ENCODE assay signal across 26 cellular contexts in the genomic region with DNA sequence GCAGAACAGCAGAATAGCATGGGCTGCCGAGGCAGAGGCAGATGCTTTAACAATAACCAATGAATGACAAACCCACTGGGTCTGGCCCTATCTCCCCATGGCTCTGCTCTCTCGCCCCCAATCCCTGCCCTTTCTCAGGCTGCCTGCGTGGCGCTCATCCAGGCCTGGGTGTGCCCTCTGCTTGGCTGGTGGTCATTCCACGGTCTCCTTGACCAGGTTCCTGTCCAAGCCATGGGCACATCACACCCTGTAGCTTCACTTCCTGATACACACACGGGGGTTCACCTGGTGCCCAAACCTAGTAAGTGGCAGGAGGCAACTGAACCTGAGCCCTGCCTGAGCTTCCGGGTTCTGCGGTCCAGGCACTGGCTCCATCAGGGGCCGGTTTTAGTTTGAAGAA.
"Had no signal": no experiment of that assay in that cellular context is flagged by ENCODE, and none has a peak within 500 bp of the region (broad histone marks: within the 10 kb centered on the region; RNA-seq: fewer than 3 reads in every experiment).

No MANE protein-coding gene starts in this region.

- FAIRE-seq: RCC 7860 had no signal

- H3K27me3 Mint-ChIP-seq: activated T-cell treated with anti-CD3 and anti-CD28 coated beads, Interleukin-2, amount 50 U/mL, for 24 hours had no signal

- H3K4me3 Mint-ChIP-seq: activated CD8-positive, alpha-beta T cell treated with anti-CD3 and anti-CD28 coated beads, Interleukin-2, amount 10 ng/mL, durations not matched to agents 7 days and 5 days; activated naive CD8-positive, alpha-beta T cell treated with anti-CD3 and anti-CD28 coated beads, Interleukin-2, amount 10 ng/mL, durations not matched to agents 7 days and 5 days; activated T-cell treated with anti-CD3 and anti-CD28 coated beads, Interleukin-2, amount 50 U/mL, for 24 hours; activated T-helper 1 cell treated with anti-CD3 and anti-CD28 coated beads, Interleukin-12 subunit alpha, Interleukin-12 subunit beta, Interleukin-2, Interleukin-4 antibody, amounts not matched to agents 30 ng/mL and 10 ng/mL and 1 ng/mL, durations not matched to agents 14 hours and 24 hours and 36 hours had no signal

- H3K27ac Mint-ChIP-seq: activated CD8-positive, alpha-beta T cell treated with anti-CD3 and anti-CD28 coated beads, Interleukin-2, amount 10 ng/mL, durations not matched to agents 7 days and 5 days; activated naive CD8-positive, alpha-beta T cell treated with anti-CD3 and anti-CD28 coated beads, Interleukin-2, amount 10 ng/mL, durations not matched to agents 7 days and 5 days; activated T-cell treated with anti-CD3 and anti-CD28 coated beads, Interleukin-2, amount 50 U/mL, for 24 hours; activated T-helper 1 cell treated with anti-CD3 and anti-CD28 coated beads, Interleukin-12 subunit alpha, Interleukin-12 subunit beta, Interleukin-2, Interleukin-4 antibody, amounts not matched to agents 30 ng/mL and 10 ng/mL and 1 ng/mL, durations not matched to agents 14 hours and 24 hours and 36 hours had no signal

- H3K4me1 ChIP-seq: adrenal gland, breast epithelium had no signal

- H3K27ac ChIP-seq: adrenal gland, breast epithelium, SJSA1 had no signal

- ATAC-seq: activated CD4-positive, CD25-positive, alpha-beta regulatory T cell treated with anti-CD3 and anti-CD28 coated beads, Interleukin-2, amount 50 U/mL, for 24 hours; activated CD8-positive, alpha-beta T cell treated with anti-CD3 and anti-CD28 coated beads, Interleukin-2, amount 10 ng/mL, durations not matched to agents 7 days and 5 days; SK-N-SH treated with all-trans-retinoic acid at 6 μM for 48 hours had no signal

- H3K4me3 ChIP-seq: adrenal gland, breast epithelium, MG63, SJSA1 had no signal

- DNase-seq: activated CD4-positive, alpha-beta T cell treated with anti-CD3 and anti-CD28 coated beads for 4 hours; activated CD4-positive, alpha-beta T cell treated with anti-CD3 and anti-CD28 coated beads, Interleukin-2, amount 50 U/mL, for 4 hours; activated CD8-positive, alpha-beta T cell treated with anti-CD3 and anti-CD28 coated beads, Interleukin-2, amount 10 ng/mL, durations not matched to agents 7 days and 5 days; activated gamma-delta T cell; activated naive CD4-positive, alpha-beta T cell treated with anti-CD3 and anti-CD28 coated beads, Interleukin-2, amount 50 U/mL, for 16 hours; activated naive CD8-positive, alpha-beta T cell treated with anti-CD3 and anti-CD28 coated beads, Interleukin-2, amount 10 ng/mL, durations not matched to agents 7 days and 5 days; adrenal gland; anterior cingulate cortex; caudate nucleus; MG63; MV-4-11; NCI-H1092 treated with DMSO at 0.1 percent for 48 hours; NCI-H1417 treated with DMSO at 0.1 percent for 48 hours; NCI-H1694; NCI-H2029; NCI-H446; NCI-H524; SHP77; SW 1271 had no signal

- H3K27me3 ChIP-seq: adrenal gland, breast epithelium, SJSA1 had no signal

- H3K36me3 ChIP-seq: breast epithelium had no signal

- H3K9me3 ChIP-seq: adrenal gland, breast epithelium had no signal

- H3K9me3 Mint-ChIP-seq: activated T-helper 1 cell treated with anti-CD3 and anti-CD28 coated beads, Interleukin-12 subunit alpha, Interleukin-12 subunit beta, Interleukin-2, Interleukin-4 antibody, amounts not matched to agents 30 ng/mL and 10 ng/mL and 1 ng/mL, durations not matched to agents 14 hours and 24 hours and 36 hours had no signal
